ENCODE assay signal across 8 cellular contexts in the genomic region with DNA sequence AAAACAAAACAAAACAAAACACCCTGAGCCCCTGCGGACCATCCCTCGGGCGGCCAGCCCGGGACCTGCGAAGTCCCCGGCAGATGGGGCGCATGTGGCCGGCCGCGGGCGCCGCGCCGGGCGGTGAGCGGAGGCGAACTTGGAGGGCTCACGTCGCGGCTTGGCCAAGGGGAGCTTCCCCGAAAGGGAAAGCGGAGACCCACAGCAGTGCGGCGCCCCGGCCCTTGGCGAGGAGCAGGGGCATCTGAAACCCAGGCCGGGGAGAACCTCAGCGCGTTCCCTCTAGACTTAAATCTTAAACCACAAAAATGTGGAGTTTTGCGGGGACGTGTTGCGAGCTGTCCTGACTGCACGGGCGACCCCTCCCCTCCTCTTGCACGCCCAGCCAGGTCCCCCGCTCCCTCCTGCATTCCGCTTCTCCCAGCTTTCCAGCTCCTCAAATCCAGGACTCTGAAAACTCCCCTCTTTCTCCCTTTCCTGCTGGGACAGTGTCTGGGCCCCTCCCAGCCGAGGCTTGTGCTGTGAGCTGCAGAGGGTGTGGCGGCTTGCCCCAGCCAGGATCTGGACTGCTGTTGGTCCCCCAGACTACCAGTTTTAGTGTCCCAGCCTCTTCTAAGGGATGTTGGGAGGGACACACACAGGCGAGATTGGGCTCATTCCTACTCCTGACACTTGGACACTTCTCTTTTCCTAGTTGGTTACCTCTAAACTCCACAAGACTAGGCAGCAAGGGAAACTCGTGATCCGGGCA. TPM values are rescaled to one million over a fixed set of nuclear protein-coding genes. Genes with fewer than 3 reads are reported as not detected.
DNase-seq lines count a peak whose midpoint lies in the region; ATAC-seq and TF ChIP-seq lines count a peak whose summit lies in the region.

No MANE protein-coding gene starts in this region.

- peaks cover 21% of the 10 kb centered on the region for H3K4me1 ChIP-seq in iPS-18a (ENCODE audit: control insufficient read depth, low read depth, low read length)

- H3K36me3 ChIP-seq in iPS-18a (ENCODE audit: control insufficient read depth, low read depth, low read length) = no peaks in the 10 kb centered on the region

- no peak overlapping the region for H3K27ac ChIP-seq in CD4-positive, alpha-beta T cell (ENCODE audit: low read depth, low read length)
- H3K27ac ChIP-seq in iPS-18a (ENCODE audit: low read length) = no peak overlapping the region

- in situ Hi-C loops in astrocyte of the spinal cord (cut with HindIII; ENCODE audit: low sequenced_read_pairs) = no loop called here

- peaks cover 11% of the 10 kb centered on the region for H3K4me1 Mint-ChIP-seq in CD4-positive, alpha-beta T cell (ENCODE audit: low read depth)

- no peak overlapping the region for H3K27ac Mint-ChIP-seq in CD4-positive, alpha-beta T cell

- ATAC-seq in CD4-positive, alpha-beta T cell (ENCODE audit: poor library complexity) = no peak
- peak; percentile 35 for ATAC-seq in GM19395 (IDR thresholded peaks at IDR 0.05; ENCODE audit: unreplicated experiment)
- no peak for ATAC-seq in GM21515 (IDR thresholded peaks at IDR 0.05; ENCODE audit: unreplicated experiment)

- H3K4me3 Mint-ChIP-seq in CD4-positive, alpha-beta T cell = peak overlapping the region; percentile 84

- POLR2A ChIA-PET in CD4-positive, alpha-beta T cell (lab: Charles Lee) = no interaction called here

- DNase-seq in CD4-positive, alpha-beta T cell = no peak
- peak; percentile 64 for DNase-seq in M059J (ENCODE audit: low read depth)
- DNase-seq in astrocyte of the spinal cord (ENCODE audit: low read depth, low spot score) = peak; percentile 55
- no peak for DNase-seq in retinal pigment epithelial cell (ENCODE audit: low read depth)
- DNase-seq in AML-193 (lab: John Stamatoyannopoulos, UW) = no peak

- no peak for TF ChIP-seq CTCF in CD4-positive, alpha-beta T cell (IDR thresholded peaks at IDR 0.05)
- no peak for TF ChIP-seq CTCF in astrocyte of the spinal cord (IDR thresholded peaks at IDR 0.05; ENCODE audit: low read depth, low read length)
- TF ChIP-seq CTCF in retinal pigment epithelial cell (conservative IDR thresholded peaks at IDR 0.05; ENCODE audit: low read depth, low read length) = no peak

- CTCF ChIA-PET in CD4-positive, alpha-beta T cell (lab: Charles Lee) = interaction anchor here (0.5 kb wide), 1 partner anchor 149 kb away, joined by 3 read pairs; no protein-coding TSS in a partner anchor

- peaks cover 64% of the 10 kb centered on the region for H3K27me3 Mint-ChIP-seq in CD4-positive, alpha-beta T cell

- peak overlapping the region; percentile 69 for H3K4me3 ChIP-seq in astrocyte of the spinal cord (ENCODE audit: low read depth, low read length)
- H3K4me3 ChIP-seq in iPS-18a (ENCODE audit: low read length) = peak overlapping the region; percentile 74
- peak overlapping the region; percentile 83 for H3K4me3 ChIP-seq in retinal pigment epithelial cell (ENCODE audit: low read length)

- no peaks in the 10 kb centered on the region for H3K9me3 Mint-ChIP-seq in CD4-positive, alpha-beta T cell

- no peaks in the 10 kb centered on the region for H3K9me3 ChIP-seq in CD4-positive, alpha-beta T cell (ENCODE audit: control insufficient read depth, low read length)
- no peaks in the 10 kb centered on the region for H3K9me3 ChIP-seq in iPS-18a (ENCODE audit: control insufficient read depth, low read depth, low read length)

- H3K27me3 ChIP-seq in CD4-positive, alpha-beta T cell (ENCODE audit: control insufficient read depth, insufficient read depth, low read length) = peaks cover 39% of the 10 kb centered on the region
- peaks cover 9% of the 10 kb centered on the region for H3K27me3 ChIP-seq in iPS-18a (ENCODE audit: control insufficient read depth, insufficient read depth, low read length)

- H3K36me3 Mint-ChIP-seq in CD4-positive, alpha-beta T cell (ENCODE audit: low read depth) = no peaks in the 10 kb centered on the region

- intact Hi-C loops in CD4-positive, alpha-beta T cell (cut with DNase I, micrococcal nuclease) = no loop called here

- H3K9ac ChIP-seq in iPS-18a (ENCODE audit: low read length) = peak overlapping the region; percentile 78

RNA-seq across cellular contexts. Expression of a gene that starts 1.3 kb away (rescaled TPM):
- under 1 TPM; 0.30 to 0.31 TPM for total RNA-seq in CD4-positive, alpha-beta T cell
- 6.5 and 13.2 TPM in 2 replicates for total RNA-seq in M059J (2014; rRNA removed; shearing (Covaris generic))

Comparison
In these comparisons a context has a peak if more than half of its experiments do, and no peak if none do; other contexts are left out.
1. DNase-seq: peak in M059J (single experiment) and astrocyte of the spinal cord (single experiment); none in CD4-positive, alpha-beta T cell (0 of 10), retinal pigment epithelial cell (single experiment) and AML-193 (0 of 2).
2. Peak in every context shown above with its lines, with median percentiles within 50 percentile points of each other: H3K4me3 ChIP-seq.